ENCODE assay signal across 10 cellular contexts in the genomic region with DNA sequence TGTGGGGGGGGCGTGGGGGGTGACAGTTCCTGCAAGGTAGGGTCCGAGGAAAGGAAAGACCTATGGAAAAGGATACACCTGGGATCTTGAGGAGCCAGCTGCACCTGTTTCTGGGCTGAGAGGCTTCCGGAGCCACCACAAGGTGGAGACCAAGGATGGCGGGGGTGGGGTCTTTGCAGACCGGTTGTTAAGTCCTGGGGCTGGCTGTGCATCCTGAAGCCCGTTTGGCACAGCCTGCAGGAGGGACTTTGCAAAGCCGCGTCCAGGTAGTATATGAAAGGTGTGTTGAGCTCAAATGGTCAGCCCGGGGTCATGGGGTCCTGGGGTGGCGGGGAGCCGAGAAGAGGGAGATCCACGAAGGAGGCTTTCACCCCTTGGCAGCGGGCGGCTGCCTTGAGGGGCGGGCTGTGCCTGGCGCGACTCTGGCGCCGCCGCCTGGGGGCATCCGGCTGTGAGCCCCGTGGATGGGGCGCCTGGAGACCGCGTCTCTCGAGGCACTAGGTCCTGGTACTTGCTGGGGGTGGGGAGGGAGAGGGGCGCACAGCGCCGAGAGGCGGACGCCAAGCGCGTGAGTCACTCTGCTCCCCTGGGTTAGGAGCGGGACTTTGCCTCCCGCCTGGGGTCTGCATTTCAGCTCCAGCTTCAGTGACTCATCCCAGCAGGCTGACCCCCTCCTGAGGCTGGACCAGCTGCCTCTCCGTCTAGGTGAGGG. TPM values are rescaled to one million over a fixed set of nuclear protein-coding genes. Genes with fewer than 3 reads are reported as not detected.
DNase-seq lines count a peak whose midpoint lies in the region; ATAC-seq, FAIRE-seq and TF ChIP-seq lines count a peak whose summit lies in the region.
"Had no signal": no experiment of that assay in that cellular context is flagged by ENCODE, and none has a peak within 500 bp of the region (broad histone marks: within the 10 kb centered on the region; RNA-seq: fewer than 3 reads in every experiment).

No MANE protein-coding gene starts in this region.

- no peak overlapping the region for H3K9ac ChIP-seq in endothelial cell of umbilical vein (replicated peaks; ENCODE audit: extremely low read depth, insufficient read depth, low read length)
- H3K9ac ChIP-seq: BLaER1, parathyroid adenoma had no signal

- peak overlapping the region; percentile 51 for H3K4me2 ChIP-seq in endothelial cell of umbilical vein (ENCODE audit: insufficient read depth, low read length)
- H3K4me2 ChIP-seq in osteoblast (ENCODE audit: insufficient read depth, low read length): peak overlapping the region; percentile 76
- H3K4me2 ChIP-seq: BLaER1 had no signal

- no peaks in the 10 kb centered on the region for H3K9me3 ChIP-seq in Panc1 (ENCODE audit: control insufficient read depth, insufficient read depth, low read depth, low read length)
- H3K9me3 ChIP-seq in endothelial cell of umbilical vein (replicated peaks; ENCODE audit: control insufficient read depth, insufficient read depth, low read length): no peaks in the 10 kb centered on the region
- no peaks in the 10 kb centered on the region for H3K9me3 ChIP-seq in osteoblast (ENCODE audit: low read depth, low read length)

- H3K36me3 ChIP-seq in Panc1 (ENCODE audit: control insufficient read depth, insufficient read depth, low read length) (no peaks in the 10 kb centered on the region), endothelial cell of umbilical vein (ENCODE audit: control insufficient read depth in 2 of 2, extremely low read depth in 1 of 2, insufficient read depth in 2 of 2, low read length in 2 of 2) (no peaks in the 10 kb centered on the region), osteoblast (ENCODE audit: insufficient read depth, low read length) (no peaks in the 10 kb centered on the region)
- H3K36me3 ChIP-seq: BLaER1 had no signal

- ATAC-seq in Panc1 (peak; percentile 63; the same call in 1 of the 2 replicates), HG03520 (IDR thresholded peaks at IDR 0.05; ENCODE audit: unreplicated experiment) (no peak)

- H3K27me3 ChIP-seq in Panc1 (ENCODE audit: control insufficient read depth, insufficient read depth, low read length): peaks cover 4% of the 10 kb centered on the region; the same call in 1 of the 2 replicates
- peaks cover 0 to 5% of the 10 kb centered on the region in 2 experiments for H3K27me3 ChIP-seq in endothelial cell of umbilical vein (ENCODE audit: control insufficient read depth in 2 of 2, insufficient read depth in 2 of 2, low read length in 2 of 2)
- peaks cover 5% of the 10 kb centered on the region for H3K27me3 ChIP-seq in osteoblast (ENCODE audit: insufficient read depth, low read length)
- H3K27me3 ChIP-seq: BLaER1 had no signal

- TF ChIP-seq POLR2A in endothelial cell of umbilical vein (IDR thresholded peaks at IDR 0.05; ENCODE audit: low read depth, low read length): no peak

- BruUV-seq in Panc1 (replicated peaks; lab: Mats Ljungman, UMichigan): no TSS peak
- BruUV-seq in endothelial cell of umbilical vein (replicated peaks; lab: Mats Ljungman, UMichigan): no TSS peak

- H4K20me1 ChIP-seq in endothelial cell of umbilical vein (replicated peaks; ENCODE audit: control insufficient read depth, extremely low read depth, insufficient read depth, low read length) (no peaks in the 10 kb centered on the region), osteoblast (ENCODE audit: insufficient read depth, low read length) (no peaks in the 10 kb centered on the region)
- H4K20me1 ChIP-seq: BLaER1 had no signal

- H3K9me1 ChIP-seq in endothelial cell of umbilical vein (replicated peaks; ENCODE audit: control insufficient read depth, extremely low read depth, insufficient read depth, low read length): no peaks in the 10 kb centered on the region

- H3K27ac ChIP-seq in Panc1 (ENCODE audit: low read length) (no peak overlapping the region), endothelial cell of umbilical vein (ENCODE audit: insufficient read depth, low read depth, low read length) (no peak overlapping the region), osteoblast (ENCODE audit: low read depth, low read length) (no peak overlapping the region)
- H3K27ac ChIP-seq: BLaER1, parathyroid adenoma had no signal

- CTCF ChIA-PET in Panc1 (lab: Charles Lee) (no interaction called here), endothelial cell of umbilical vein (lab: Charles Lee) (no interaction called here)

- dilution Hi-C loops in endothelial cell of umbilical vein (cut with MboI; ENCODE audit: extremely low pct_ligation_motif_present, low sequenced_read_pairs): no loop called here

- peak; percentile 54 for TF ChIP-seq CTCF in Panc1 (IDR thresholded peaks at IDR 0.05)
- TF ChIP-seq CTCF in endothelial cell of umbilical vein (IDR thresholded peaks at IDR 0.05; ENCODE audit: extremely low read depth in 1 of 2, insufficient read depth in 1 of 2, low read depth in 1 of 2, low read length in 2 of 2): peak in 1 of 2 donors; percentile 29
- peak; percentile 20 for TF ChIP-seq CTCF in osteoblast (IDR thresholded peaks at IDR 0.05; ENCODE audit: extremely low read depth, low read depth, low read length)
- TF ChIP-seq CTCF in GM10266 (IDR thresholded peaks at IDR 0.05; ENCODE audit: control insufficient read depth, insufficient read depth, low read depth, missing control alignments): no peak

- H3K4me3 ChIP-seq in Panc1 (ENCODE audit: low read depth in 2 of 2, low read length in 2 of 2): peak overlapping the region; percentile 8 to 37; a peak in 3 of 4 replicates
- H3K4me3 ChIP-seq in endothelial cell of umbilical vein (replicated peaks in 1 of 3; ENCODE audit: insufficient read depth in 1 of 3, low read depth in 1 of 3, low read length in 3 of 3): peak overlapping the region in 2 of 3 experiments; percentile 17
- H3K4me3 ChIP-seq in osteoblast (ENCODE audit: insufficient read depth, low read length): peak overlapping the region; percentile 59
- H3K4me3 ChIP-seq: BLaER1 had no signal

- POLR2A ChIA-PET in Panc1 (lab: Charles Lee) (no interaction called here), endothelial cell of umbilical vein (lab: Charles Lee) (no interaction called here)

- no peak for FAIRE-seq in endothelial cell of umbilical vein (lab: Jason Lieb, UNC)

- H3K4me1 ChIP-seq in Panc1 (ENCODE audit: control insufficient read depth, insufficient read depth, low read length) (no peaks in the 10 kb centered on the region), endothelial cell of umbilical vein (ENCODE audit: control insufficient read depth, extremely low read depth, insufficient read depth, low read length) (peaks cover 7% of the 10 kb centered on the region), osteoblast (ENCODE audit: insufficient read depth, low read length) (peaks cover 3% of the 10 kb centered on the region)
- H3K4me1 ChIP-seq: BLaER1, parathyroid adenoma had no signal

- intact Hi-C loops in Panc1 (cut with micrococcal nuclease; ENCODE audit: unreplicated experiment): no loop called here
- intact Hi-C loops in endothelial cell of umbilical vein (cut with micrococcal nuclease): loop anchor here (10.0 kb wide), 1 partner anchor 161 kb away; no protein-coding TSS in a partner anchor

- DNase-seq in NCI-H2081 (lab: John Stamatoyannopoulos, UW) (peak; percentile 26 to 40), NCI-H2081 treated with DMSO at 0.1 percent for 48 hours (lab: John Stamatoyannopoulos, UW) (no peak), Panc1 (ENCODE audit: low read depth, low spot score) (no peak), endothelial cell of umbilical vein (ENCODE audit: low read depth, low spot score) (peak; percentile 18), osteoblast (ENCODE audit: insufficient read length, low spot score, missing footprints) (no peak), hippocampal formation (lab: John Stamatoyannopoulos, UW) (no peak), GM10266 (ENCODE audit: extremely low spot score) (no peak)

- in situ Hi-C loops in Panc1 (cut with HindIII; ENCODE audit: low pct_unique_long_range_greater_than_20kb, low sequenced_read_pairs): no loop called here

- peak overlapping the region; percentile 54 for H2AFZ ChIP-seq in endothelial cell of umbilical vein (ENCODE audit: low read depth, low read length)
- peak overlapping the region; percentile 10 for H2AFZ ChIP-seq in osteoblast (ENCODE audit: low read length)
- H2AFZ ChIP-seq: parathyroid adenoma had no signal

- H3K79me2 ChIP-seq in endothelial cell of umbilical vein (ENCODE audit: control insufficient read depth, insufficient read depth, low read length): no peaks in the 10 kb centered on the region
- no peaks in the 10 kb centered on the region for H3K79me2 ChIP-seq in osteoblast (ENCODE audit: insufficient read depth, low read length)
- H3K79me2 ChIP-seq: parathyroid adenoma had no signal

TF ChIP-seq in endothelial cell of umbilical vein, 7 proteins besides CTCF, POLR2A, EP300 and RAD21:
- no peak for TF ChIP-seq GATA2 (IDR thresholded peaks at IDR 0.05; ENCODE audit: insufficient read depth, insufficient read length, low read depth, low read length)
- no peak for TF ChIP-seq POLR2AphosphoS5 (IDR thresholded peaks at IDR 0.05; ENCODE audit: insufficient read depth, low read depth, low read length)
- no peak for TF ChIP-seq MYC (IDR thresholded peaks at IDR 0.05; ENCODE audit: low read depth, low read length)
- TF ChIP-seq FOS (IDR thresholded peaks at IDR 0.05; ENCODE audit: borderline replicate concordance, insufficient read depth, low read length): no peak
- no peak for TF ChIP-seq JUN (IDR thresholded peaks at IDR 0.05; ENCODE audit: borderline replicate concordance, insufficient read depth, insufficient read length, low read depth)
- TF ChIP-seq EZH2 (IDR thresholded peaks at IDR 0.05; ENCODE audit: borderline replicate concordance, low read depth, low read length, severe bottlenecking): no peak
- TF ChIP-seq, protein P1, sequence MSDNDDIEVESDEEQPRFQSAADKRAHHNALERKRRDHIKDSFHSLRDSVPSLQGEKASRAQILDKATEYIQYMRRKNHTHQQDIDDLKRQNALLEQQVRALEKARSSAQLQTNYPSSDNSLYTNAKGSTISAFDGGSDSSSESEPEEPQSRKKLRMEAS (IDR thresholded peaks at IDR 0.05; ENCODE audit: insufficient read depth, insufficient read length): no peak

RNA-seq across cellular contexts. Expression of a gene that starts 58.2 kb away (rescaled TPM):
- total RNA-seq in Panc1 (2021; ENCODE audit: unreplicated experiment) (17.4 TPM), endothelial cell of umbilical vein (22.8 and 25.8 TPM in 2 replicates), osteoblast (56.6 and 58.6 TPM in 2 replicates)
- polyA plus RNA-seq in Panc1 (2012; ENCODE audit: insufficient read length): 12.4 TPM
- 7.0 and 9.3 TPM in 2 replicates for polyA plus RNA-seq in endothelial cell of umbilical vein
- polyA plus RNA-seq in endothelial cell of umbilical vein (2011; cell fraction: cytosol; rRNA removed): 10.6 and 10.8 TPM in 2 replicates
- polyA plus RNA-seq in endothelial cell of umbilical vein (2011; cell fraction: nucleus; rRNA removed): 4.6 and 5.5 TPM in 2 replicates
- 26.3 and 32.2 TPM in 2 replicates for polyA plus RNA-seq in endothelial cell of umbilical vein (2012)
- 11.2 and 14.1 TPM in 2 replicates for polyA minus RNA-seq in endothelial cell of umbilical vein
- 11.4 TPM for polyA minus RNA-seq in endothelial cell of umbilical vein (2011; cell fraction: cytosol; rRNA and poly(A)+ RNA removed)
- 2.9 and 3.2 TPM in 2 replicates for polyA minus RNA-seq in endothelial cell of umbilical vein (2011; cell fraction: nucleus; rRNA and poly(A)+ RNA removed)

Comparison
In these comparisons a context has a peak if more than half of its experiments do, and no peak if none do; other contexts are left out.
1. DNase-seq: peak in NCI-H2081 (2 of 2) and endothelial cell of umbilical vein (single experiment); none in NCI-H2081 treated with DMSO at 0.1 percent for 48 hours (single experiment), Panc1 (single experiment), osteoblast (single experiment), hippocampal formation (0 of 2) and GM10266 (single experiment).
2. Peak in every context shown above with its lines, with median percentiles within 50 percentile points of each other: H3K4me3 ChIP-seq.